ENCODE assay signal across 2 cellular contexts in genomic region chr14:100292301-100292775, GRCh38.
TF ChIP-seq lines count a peak whose summit lies in the region.

No MANE protein-coding gene starts in this region.

TF ChIP-seq in HepG2, 621 proteins besides CTCF, POLR2A, EP300 and RAD21:
- TF ChIP-seq SIN3B (IDR thresholded peaks at IDR 0.05; ENCODE audit: low read length) (no peak), HNRNPL (IDR thresholded peaks at IDR 0.05; ENCODE audit: low read depth, low read length) (0 out of 2 replicates have a peak, but pooled peaks have one; percentile 16), HOXA3 (CRISPR knock-in tag; IDR thresholded peaks at IDR 0.05) (peak; percentile 48)

TF ChIP-seq in H1, 55 proteins besides CTCF, POLR2A, EP300 and RAD21:
- TF ChIP-seq BRCA1 (IDR thresholded peaks at IDR 0.05; ENCODE audit: low read depth, low read length), result no peak
- no peak for TF ChIP-seq RNF2 (IDR thresholded peaks at IDR 0.05; ENCODE audit: borderline replicate concordance, low read depth, low read length, missing control alignments, poor library complexity, severe bottlenecking)
- TF ChIP-seq CHD2 (IDR thresholded peaks at IDR 0.05; ENCODE audit: low read length), result no peak
- no peak for TF ChIP-seq TCF12 (IDR thresholded peaks at IDR 0.05; ENCODE audit: low read depth, low read length)
- TF ChIP-seq CREB1 (IDR thresholded peaks at IDR 0.05), result no peak
- no peak for TF ChIP-seq FOSL1 (IDR thresholded peaks at IDR 0.05; ENCODE audit: insufficient read depth, low read depth, low read length)
- TF ChIP-seq EZH2 (IDR thresholded peaks at IDR 0.05; ENCODE audit: low read depth, low read length, severe bottlenecking), result no peak
- no peak for TF ChIP-seq BCL11A (IDR thresholded peaks at IDR 0.05; ENCODE audit: low read depth in 2 of 2, low read length in 2 of 2)
- no peak for TF ChIP-seq KDM5A (IDR thresholded peaks at IDR 0.05; ENCODE audit: low read length)
- no peak for TF ChIP-seq POU5F1 (IDR thresholded peaks at IDR 0.05; ENCODE audit: low read depth, low read length)
- TF ChIP-seq ATF2 (IDR thresholded peaks at IDR 0.05; ENCODE audit: low read length), result no peak
- no peak for TF ChIP-seq CTBP2 (IDR thresholded peaks at IDR 0.05; ENCODE audit: borderline replicate concordance, insufficient read depth, insufficient read length, low read length)
- TF ChIP-seq JUN (IDR thresholded peaks at IDR 0.05; ENCODE audit: low read depth, low read length), result no peak
- TF ChIP-seq NRF1 (IDR thresholded peaks at IDR 0.05; ENCODE audit: low read depth, low read length), result no peak
